In genomic region chr2:165294912-165295311, GRCh38 we compare ENCODE assay signal across 18 cellular contexts.
"Had no signal": no experiment of that assay in that cellular context is flagged by ENCODE, and none has a peak within 500 bp of the region (broad histone marks: within the 10 kb centered on the region; RNA-seq: fewer than 3 reads in every experiment).

No MANE protein-coding gene starts in this region.

- ATAC-seq: activated T-helper 17 cell treated with anti-CD3 and anti-CD28 coated beads, Interleukin-2, amount 50 U/mL, for 72 hours; body of pancreas; lower lobe of right lung had no signal

- H3K9me3 Mint-ChIP-seq: activated CD4-positive, alpha-beta T cell treated with anti-CD3 and anti-CD28 coated beads, Interleukin-2, amount 10 ng/mL, durations not matched to agents 7 days and 5 days; activated naive CD4-positive, alpha-beta T cell treated with anti-CD3 and anti-CD28 coated beads, Interleukin-2, amount 10 ng/mL, durations not matched to agents 7 days and 5 days; activated T-helper 17 cell treated with anti-CD3 and anti-CD28 coated beads, Interleukin-2, amount 50 U/mL, for 72 hours; central memory CD8-positive, alpha-beta T cell; endodermal cell; naive B cell had no signal

- H3K9me3 ChIP-seq: adrenal gland, body of pancreas, lower lobe of right lung, tibial artery, vagina had no signal

- H3K4me3 ChIP-seq: adrenal gland, body of pancreas, lower lobe of right lung, tibial artery had no signal

- H3K36me3 ChIP-seq: adrenal gland, lower lobe of right lung, tibial artery, vagina had no signal

- H3K4me1 Mint-ChIP-seq: activated T-helper 17 cell treated with anti-CD3 and anti-CD28 coated beads, Interleukin-2, amount 50 U/mL, for 72 hours had no signal

- DNase-seq: activated CD4-positive, alpha-beta T cell treated with anti-CD3 and anti-CD28 coated beads, Interleukin-2, amount 10 ng/mL, durations not matched to agents 7 days and 5 days; activated CD4-positive, CD25-positive, alpha-beta regulatory T cell; activated CD8-positive, alpha-beta memory T cell treated with anti-CD3 and anti-CD28 coated beads for 24 hours; activated naive CD4-positive, alpha-beta T cell treated with anti-CD3 and anti-CD28 coated beads, Interleukin-2, amount 10 ng/mL, durations not matched to agents 7 days and 5 days; adrenal gland; body of pancreas; dermis blood vessel endothelial cell; endodermal cell; erythroblast; left cardiac atrium; lower lobe of right lung; naive B cell; stimulated activated CD4-positive, alpha-beta T cell treated with anti-CD3 and anti-CD28 coated beads, Interleukin-4, amount 100 ng/mL, for 4 hours; T-helper 2 cell; tibial artery had no signal

- H3K4me1 ChIP-seq: lower lobe of right lung, vagina had no signal

- H3K27ac Mint-ChIP-seq: activated CD4-positive, alpha-beta T cell treated with anti-CD3 and anti-CD28 coated beads, Interleukin-2, amount 10 ng/mL, durations not matched to agents 7 days and 5 days; activated naive CD4-positive, alpha-beta T cell treated with anti-CD3 and anti-CD28 coated beads, Interleukin-2, amount 10 ng/mL, durations not matched to agents 7 days and 5 days; activated T-helper 17 cell treated with anti-CD3 and anti-CD28 coated beads, Interleukin-2, amount 50 U/mL, for 72 hours; naive B cell had no signal

- H3K27me3 ChIP-seq: adrenal gland, body of pancreas, tibial artery, vagina had no signal

- H3K36me3 Mint-ChIP-seq: activated naive CD4-positive, alpha-beta T cell treated with anti-CD3 and anti-CD28 coated beads, Interleukin-2, amount 10 ng/mL, durations not matched to agents 7 days and 5 days; naive B cell had no signal

- H3K27ac ChIP-seq: adrenal gland, body of pancreas, lower lobe of right lung, tibial artery, vagina had no signal

- H3K4me3 Mint-ChIP-seq: activated CD4-positive, alpha-beta T cell treated with anti-CD3 and anti-CD28 coated beads, Interleukin-2, amount 10 ng/mL, durations not matched to agents 7 days and 5 days; activated naive CD4-positive, alpha-beta T cell treated with anti-CD3 and anti-CD28 coated beads, Interleukin-2, amount 10 ng/mL, durations not matched to agents 7 days and 5 days; activated T-helper 17 cell treated with anti-CD3 and anti-CD28 coated beads, Interleukin-2, amount 50 U/mL, for 72 hours; central memory CD8-positive, alpha-beta T cell; naive B cell had no signal
